ENCODE assay signal across 13 cellular contexts in the genomic region with DNA sequence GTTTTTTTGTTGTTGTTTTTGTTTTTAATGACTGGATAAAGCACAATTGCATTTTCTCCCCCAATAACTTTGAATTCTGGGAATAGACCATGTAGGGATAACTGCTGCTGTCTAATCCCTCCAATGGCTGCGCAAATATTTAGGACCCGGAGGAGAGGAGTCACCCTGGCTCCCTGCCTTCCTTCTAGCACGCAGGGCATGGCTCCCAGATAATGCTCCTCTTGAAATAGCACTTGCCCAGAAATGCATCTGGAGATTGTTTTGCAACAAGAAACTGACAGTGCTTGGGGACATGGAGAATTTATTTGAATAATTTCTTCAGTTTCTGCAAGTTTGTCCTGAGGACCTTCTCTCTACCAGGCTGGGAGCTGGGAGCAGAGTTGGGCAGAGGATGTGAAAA.
DNase-seq lines count a peak whose midpoint lies in the region; ATAC-seq and TF ChIP-seq lines count a peak whose summit lies in the region.
"Had no signal": no experiment of that assay in that cellular context is flagged by ENCODE, and none has a peak within 500 bp of the region (broad histone marks: within the 10 kb centered on the region; RNA-seq: fewer than 3 reads in every experiment).

No MANE protein-coding gene starts in this region.

- H3K4me3 Mint-ChIP-seq in CD4-positive, alpha-beta T cell, result no peak overlapping the region
- H3K4me3 Mint-ChIP-seq: CD8-positive, alpha-beta memory T cell; effector memory CD8-positive, alpha-beta T cell had no signal

- no peak for TF ChIP-seq CTCF in CD4-positive, alpha-beta T cell (IDR thresholded peaks at IDR 0.05)
- TF ChIP-seq CTCF in cardiac fibroblast (IDR thresholded peaks at IDR 0.05; ENCODE audit: low read depth, low read length), result no peak

- H3K27ac Mint-ChIP-seq in CD4-positive, alpha-beta T cell, result peak overlapping the region; percentile 68
- H3K27ac Mint-ChIP-seq: effector memory CD8-positive, alpha-beta T cell had no signal

- peaks cover 30% of the 10 kb centered on the region for H3K36me3 Mint-ChIP-seq in CD4-positive, alpha-beta T cell (ENCODE audit: low read depth)

- CTCF ChIA-PET in CD4-positive, alpha-beta T cell (lab: Charles Lee), result no interaction called here

- no peaks in the 10 kb centered on the region for H3K9me3 ChIP-seq in CD4-positive, alpha-beta T cell (ENCODE audit: control insufficient read depth, low read length)

- H3K9me3 Mint-ChIP-seq in CD4-positive, alpha-beta T cell, result no peaks in the 10 kb centered on the region
- H3K9me3 Mint-ChIP-seq: CD8-positive, alpha-beta memory T cell; effector memory CD8-positive, alpha-beta T cell had no signal

- no peaks in the 10 kb centered on the region for H3K27me3 Mint-ChIP-seq in CD4-positive, alpha-beta T cell
- H3K27me3 Mint-ChIP-seq: CD8-positive, alpha-beta memory T cell; effector memory CD8-positive, alpha-beta T cell had no signal

- H3K4me3 ChIP-seq in cardiac fibroblast (replicated peaks in 1 of 2; ENCODE audit: low read depth in 2 of 2, low read length in 2 of 2), result no peak overlapping the region

- DNase-seq in CD4-positive, alpha-beta T cell, result no peak
- DNase-seq in cardiac fibroblast (ENCODE audit: low read depth in 2 of 2), result peak; percentile 60 to 86
- peak; percentile 80 for DNase-seq in left ventricle myocardium superior
- peak; percentile 51 for DNase-seq in retina
- no peak for DNase-seq in UCSD-AML1 (lab: John Stamatoyannopoulos, UW; ENCODE audit: unreplicated experiment)
- no peak for DNase-seq in NCI-H2171 treated with DMSO at 0.1 percent for 48 hours (lab: John Stamatoyannopoulos, UW)
- DNase-seq in NOMO-1 treated with DMSO at 0.1 percent for 48 hours (lab: John Stamatoyannopoulos, UW; ENCODE audit: unreplicated experiment), result no peak
- DNase-seq: CD8-positive, alpha-beta memory T cell; effector memory CD8-positive, alpha-beta T cell; HCEC 1CT; NCI-H2029 treated with DMSO at 0.1 percent for 48 hours had no signal

- peaks cover 76% of the 10 kb centered on the region for H3K4me1 Mint-ChIP-seq in CD4-positive, alpha-beta T cell (ENCODE audit: low read depth)

- intact Hi-C loops in CD4-positive, alpha-beta T cell (cut with DNase I, micrococcal nuclease), result loop anchor here in 1 of 2 experiments (5.0 kb wide), 1 partner anchor 67 kb away; no protein-coding TSS in a partner anchor
- intact Hi-C loops in left ventricle myocardium superior (cut with micrococcal nuclease), result no loop called here

- POLR2A ChIA-PET in CD4-positive, alpha-beta T cell (lab: Charles Lee), result interaction anchor here (3.4 kb wide), 1 partner anchor 74 kb away, joined by 18 read pairs; no protein-coding TSS in a partner anchor

- H3K27ac ChIP-seq in CD4-positive, alpha-beta T cell (ENCODE audit: low read depth, low read length), result no peak overlapping the region
- H3K27ac ChIP-seq: HL-60 had no signal

- ATAC-seq in CD4-positive, alpha-beta T cell (ENCODE audit: poor library complexity), result no peak
- peak; percentile 82 for ATAC-seq in left ventricle myocardium superior
- no peak for ATAC-seq in GM18873 (IDR thresholded peaks at IDR 0.05; ENCODE audit: low FRiP score, unreplicated experiment)
- ATAC-seq: effector memory CD8-positive, alpha-beta T cell had no signal

- H3K27me3 ChIP-seq in CD4-positive, alpha-beta T cell (ENCODE audit: control insufficient read depth, insufficient read depth, low read length), result no peaks in the 10 kb centered on the region

Comparison
In these comparisons a context has a peak if more than half of its experiments do, and no peak if none do; other contexts are left out.
1. DNase-seq: peak in cardiac fibroblast (2 of 2), left ventricle myocardium superior (single experiment) and retina (single experiment); none in CD4-positive, alpha-beta T cell (0 of 10), UCSD-AML1 (single experiment), NCI-H2171 treated with DMSO at 0.1 percent for 48 hours (single experiment) and NOMO-1 treated with DMSO at 0.1 percent for 48 hours (single experiment).